11 cellular contexts compared by ENCODE assay signal in genomic region chr12:90216815-90217214, GRCh38.
DNase-seq lines count a peak whose midpoint lies in the region; ATAC-seq and TF ChIP-seq lines count a peak whose summit lies in the region.
"Had no signal": no experiment of that assay in that cellular context is flagged by ENCODE, and none has a peak within 500 bp of the region (broad histone marks: within the 10 kb centered on the region; RNA-seq: fewer than 3 reads in every experiment).

No MANE protein-coding gene starts in this region.

- H3K9me3 Mint-ChIP-seq in HFFc6: no peaks in the 10 kb centered on the region
- H3K9me3 Mint-ChIP-seq: activated CD4-positive, alpha-beta T cell treated with anti-CD3 and anti-CD28 coated beads, Interleukin-2, amount 10 ng/mL, durations not matched to agents 24 days and 14 days had no signal

- H3K4me1 Mint-ChIP-seq in HFFc6 (ENCODE audit: low read depth): 0 out of 2 replicates have a peak, but pooled peaks cover 5% of the 10 kb centered on the region
- H3K4me1 Mint-ChIP-seq: activated CD4-positive, alpha-beta T cell treated with anti-CD3 and anti-CD28 coated beads, Interleukin-2, amount 10 ng/mL, durations not matched to agents 24 days and 14 days had no signal

- H3K27me3 Mint-ChIP-seq in HFFc6 (ENCODE audit: insufficient read depth): peaks cover 4% of the 10 kb centered on the region; the same call in 1 of the 2 replicates
- H3K27me3 Mint-ChIP-seq: activated CD4-positive, alpha-beta T cell treated with anti-CD3 and anti-CD28 coated beads, Interleukin-2, amount 10 ng/mL, durations not matched to agents 24 days and 14 days had no signal

- H3K4me3 Mint-ChIP-seq in HFFc6: no peak overlapping the region
- H3K4me3 Mint-ChIP-seq: activated CD4-positive, alpha-beta T cell treated with anti-CD3 and anti-CD28 coated beads, Interleukin-2, amount 10 ng/mL, durations not matched to agents 24 days and 14 days had no signal

- peak; percentile 3 for DNase-seq in Caki2 (ENCODE audit: low read depth)
- DNase-seq in OCI-M1 (lab: John Stamatoyannopoulos, UW): peak; percentile 60
- peak; percentile 38 for DNase-seq in iris pigment epithelial cell (ENCODE audit: low read depth)
- no peak for DNase-seq in C1 segment of cervical spinal cord (lab: John Stamatoyannopoulos, UW)
- no peak for DNase-seq in amniotic stem cell (lab: John Stamatoyannopoulos, UW)
- no peak for DNase-seq in HFFc6
- DNase-seq: activated CD4-positive, alpha-beta T cell treated with anti-CD3 and anti-CD28 coated beads, Interleukin-2, amount 10 ng/mL, durations not matched to agents 24 days and 14 days; posterior cingulate gyrus; stimulated activated CD4-positive, alpha-beta T cell treated with anti-CD3 and anti-CD28 coated beads, Interleukin-2, amount 100 ng/mL, for 24 hours had no signal

- in situ Hi-C loops in Caki2 (cut with HindIII; ENCODE audit: low pct_unique_long_range_greater_than_20kb, low sequenced_read_pairs): no loop called here

- ATAC-seq in HG02884 (IDR thresholded peaks at IDR 0.05; ENCODE audit: unreplicated experiment) (peak; percentile 47), HG02970 (IDR thresholded peaks at IDR 0.05; ENCODE audit: low FRiP score, unreplicated experiment) (no peak)

- no peaks in the 10 kb centered on the region for H3K36me3 Mint-ChIP-seq in HFFc6 (ENCODE audit: low read depth)

- no peak overlapping the region for H3K27ac Mint-ChIP-seq in HFFc6
- H3K27ac Mint-ChIP-seq: activated CD4-positive, alpha-beta T cell treated with anti-CD3 and anti-CD28 coated beads, Interleukin-2, amount 10 ng/mL, durations not matched to agents 24 days and 14 days had no signal

- TF ChIP-seq CTCF in HFFc6 (IDR thresholded peaks at IDR 0.05): no peak

Comparison
In these comparisons a context has a peak if more than half of its experiments do, and no peak if none do; other contexts are left out.
1. DNase-seq: peak in Caki2 (single experiment), OCI-M1 (single experiment) and iris pigment epithelial cell (single experiment); none in C1 segment of cervical spinal cord (0 of 14), amniotic stem cell (single experiment) and HFFc6 (single experiment).